ENCODE assay signal across 1 cellular context in the genomic region with DNA sequence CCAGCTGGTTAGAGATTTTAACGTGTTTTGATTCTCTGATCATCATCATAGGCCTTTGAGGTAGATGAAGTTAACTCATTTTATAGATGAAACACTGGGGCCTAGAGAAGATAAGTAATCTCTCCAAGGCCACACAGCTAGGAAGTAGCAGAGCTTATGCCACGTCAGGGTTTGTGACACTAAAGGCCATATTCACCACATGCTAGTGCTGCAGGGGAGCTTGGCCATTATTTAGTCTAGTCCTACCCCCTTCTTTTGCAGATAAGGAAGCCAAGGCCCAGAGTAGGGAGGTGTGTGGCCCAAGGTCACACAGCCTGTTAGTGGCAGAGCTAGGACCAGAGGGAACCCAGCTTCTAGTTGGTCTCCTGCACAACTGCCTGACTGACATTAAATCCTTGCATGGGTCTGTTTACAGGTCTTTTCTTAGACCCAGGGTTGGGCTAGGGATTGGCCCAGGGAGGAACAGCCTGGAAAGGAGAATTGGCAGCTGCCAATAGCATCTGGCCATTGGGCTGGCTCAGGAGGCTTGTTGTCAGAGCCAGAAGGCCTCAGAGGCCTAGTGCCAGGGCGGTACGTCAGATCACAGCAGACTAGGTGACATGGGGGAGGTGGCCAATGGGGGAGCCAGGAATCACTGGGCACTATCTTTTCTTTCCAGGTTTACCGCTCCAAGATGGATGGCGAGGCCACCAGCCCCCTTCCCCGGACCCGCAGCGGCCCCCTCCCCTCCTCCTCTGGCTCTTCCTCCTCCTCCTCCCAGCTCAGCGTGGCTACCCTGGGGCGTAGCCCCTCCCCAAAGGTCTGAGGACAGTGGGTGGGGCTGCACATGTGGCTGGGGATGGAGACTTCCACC.
A peak's percentile ranks its signal among the peaks of the same experiment; 100 is the strongest.
TF ChIP-seq lines count a peak whose summit lies in the region.

No MANE protein-coding gene starts in this region.

TF ChIP-seq in K562, 482 proteins besides CTCF, POLR2A, EP300 and RAD21 (continued from another document):
- TF ChIP-seq PTTG1 (tag; IDR thresholded peaks at IDR 0.05; ENCODE audit: low read depth) (no peak), EP400 (IDR thresholded peaks at IDR 0.05) (peak; percentile 76), HNRNPLL (IDR thresholded peaks at IDR 0.05; ENCODE audit: low read depth, low read length, poor library complexity, severe bottlenecking) (no peak), RBM25 (IDR thresholded peaks at IDR 0.05; ENCODE audit: low read depth, low read length, severe bottlenecking) (peak; percentile 83), HDAC2 (IDR thresholded peaks at IDR 0.05) (0 out of 2 replicates have a peak, but pooled peaks have one; percentile 34), ZNF780A (CRISPR knock-in tag; IDR thresholded peaks at IDR 0.05) (no peak), HDGF (IDR thresholded peaks at IDR 0.05) (no peak), POLR3G (IDR thresholded peaks at IDR 0.05; ENCODE audit: extremely low read depth, insufficient read length, insufficient replicate concordance) (no peak), SMARCA4 (IDR thresholded peaks at IDR 0.05) (0 out of 2 replicates have a peak, but pooled peaks have one; percentile 16), FIP1L1 (IDR thresholded peaks at IDR 0.05; ENCODE audit: low read depth, low read length, poor library complexity, severe bottlenecking) (no peak), ETS2 (tag; IDR thresholded peaks at IDR 0.05; ENCODE audit: borderline replicate concordance, poor library complexity, severe bottlenecking) (no peak), SUPT5H (IDR thresholded peaks at IDR 0.05) (no peak), XRCC5 (IDR thresholded peaks at IDR 0.05; ENCODE audit: low read depth, low read length) (no peak), MCM5 (IDR thresholded peaks at IDR 0.05; ENCODE audit: low read depth) (no peak), L3MBTL2 (IDR thresholded peaks at IDR 0.05) (peak; percentile 40; the same call in 1 of the 2 replicates), CBX1 (IDR thresholded peaks at IDR 0.05; ENCODE audit: low read depth) (no peak), BRD9 (IDR thresholded peaks at IDR 0.05; ENCODE audit: low read depth, partially characterized antibody) (peak; percentile 71), ZNF316 (IDR thresholded peaks at IDR 0.05) (peak; percentile 33; the same call in 1 of the 2 replicates), MYC (IDR thresholded peaks at IDR 0.05; ENCODE audit: low read depth, low read length) (peak; percentile 58; the same call in 1 of the 2 replicates), MYC (CRISPR knock-in tag; IDR thresholded peaks at IDR 0.05; ENCODE audit: borderline replicate concordance, low read depth) (no peak), TAF1 (IDR thresholded peaks at IDR 0.05; ENCODE audit: control insufficient read depth, extremely low read depth, insufficient read depth, low read length, severe bottlenecking) (no peak), CCNT2 (IDR thresholded peaks at IDR 0.05; ENCODE audit: borderline replicate concordance, extremely low read depth, insufficient read length, low read depth, low read length) (no peak), CXXC5 (CRISPR knock-in tag; IDR thresholded peaks at IDR 0.05) (no peak), PTRF (tag; IDR thresholded peaks at IDR 0.05) (no peak), ATF1 (CRISPR knock-in tag; IDR thresholded peaks at IDR 0.05) (no peak), ATF1 (tag; IDR thresholded peaks at IDR 0.05) (peak; percentile 44)
- TF ChIP-seq, protein P1, sequence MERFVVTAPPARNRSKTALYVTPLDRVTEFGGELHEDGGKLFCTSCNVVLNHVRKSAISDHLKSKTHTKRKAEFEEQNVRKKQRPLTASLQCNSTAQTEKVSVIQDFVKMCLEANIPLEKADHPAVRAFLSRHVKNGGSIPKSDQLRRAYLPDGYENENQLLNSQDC (CRISPR knock-in tag; IDR thresholded peaks at IDR 0.05), result no peak
- TF ChIP-seq, protein P2, sequence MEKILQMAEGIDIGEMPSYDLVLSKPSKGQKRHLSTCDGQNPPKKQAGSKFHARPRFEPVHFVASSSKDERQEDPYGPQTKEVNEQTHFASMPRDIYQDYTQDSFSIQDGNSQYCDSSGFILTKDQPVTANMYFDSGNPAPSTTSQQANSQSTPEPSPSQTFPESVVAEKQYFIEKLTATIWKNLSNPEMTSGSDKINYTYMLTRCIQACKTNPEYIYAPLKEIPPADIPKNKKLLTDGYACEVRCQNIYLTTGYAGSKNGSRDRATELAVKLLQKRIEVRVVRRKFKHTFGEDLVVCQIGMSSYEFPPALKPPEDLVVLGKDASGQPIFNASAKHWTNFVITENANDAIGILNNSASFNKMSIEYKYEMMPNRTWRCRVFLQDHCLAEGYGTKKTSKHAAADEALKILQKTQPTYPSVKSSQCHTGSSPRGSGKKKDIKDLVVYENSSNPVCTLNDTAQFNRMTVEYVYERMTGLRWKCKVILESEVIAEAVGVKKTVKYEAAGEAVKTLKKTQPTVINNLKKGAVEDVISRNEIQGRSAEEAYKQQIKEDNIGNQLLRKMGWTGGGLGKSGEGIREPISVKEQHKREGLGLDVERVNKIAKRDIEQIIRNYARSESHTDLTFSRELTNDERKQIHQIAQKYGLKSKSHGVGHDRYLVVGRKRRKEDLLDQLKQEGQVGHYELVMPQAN (IDR thresholded peaks at IDR 0.05; ENCODE audit: borderline replicate concordance), result no peak
- TF ChIP-seq, protein P3, sequence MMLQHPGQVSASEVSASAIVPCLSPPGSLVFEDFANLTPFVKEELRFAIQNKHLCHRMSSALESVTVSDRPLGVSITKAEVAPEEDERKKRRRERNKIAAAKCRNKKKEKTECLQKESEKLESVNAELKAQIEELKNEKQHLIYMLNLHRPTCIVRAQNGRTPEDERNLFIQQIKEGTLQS (IDR thresholded peaks at IDR 0.05), result no peak
- TF ChIP-seq, protein P3 (CRISPR knock-in tag; conservative IDR thresholded peaks at IDR 0.05), result no peak
- TF ChIP-seq, protein P4, sequence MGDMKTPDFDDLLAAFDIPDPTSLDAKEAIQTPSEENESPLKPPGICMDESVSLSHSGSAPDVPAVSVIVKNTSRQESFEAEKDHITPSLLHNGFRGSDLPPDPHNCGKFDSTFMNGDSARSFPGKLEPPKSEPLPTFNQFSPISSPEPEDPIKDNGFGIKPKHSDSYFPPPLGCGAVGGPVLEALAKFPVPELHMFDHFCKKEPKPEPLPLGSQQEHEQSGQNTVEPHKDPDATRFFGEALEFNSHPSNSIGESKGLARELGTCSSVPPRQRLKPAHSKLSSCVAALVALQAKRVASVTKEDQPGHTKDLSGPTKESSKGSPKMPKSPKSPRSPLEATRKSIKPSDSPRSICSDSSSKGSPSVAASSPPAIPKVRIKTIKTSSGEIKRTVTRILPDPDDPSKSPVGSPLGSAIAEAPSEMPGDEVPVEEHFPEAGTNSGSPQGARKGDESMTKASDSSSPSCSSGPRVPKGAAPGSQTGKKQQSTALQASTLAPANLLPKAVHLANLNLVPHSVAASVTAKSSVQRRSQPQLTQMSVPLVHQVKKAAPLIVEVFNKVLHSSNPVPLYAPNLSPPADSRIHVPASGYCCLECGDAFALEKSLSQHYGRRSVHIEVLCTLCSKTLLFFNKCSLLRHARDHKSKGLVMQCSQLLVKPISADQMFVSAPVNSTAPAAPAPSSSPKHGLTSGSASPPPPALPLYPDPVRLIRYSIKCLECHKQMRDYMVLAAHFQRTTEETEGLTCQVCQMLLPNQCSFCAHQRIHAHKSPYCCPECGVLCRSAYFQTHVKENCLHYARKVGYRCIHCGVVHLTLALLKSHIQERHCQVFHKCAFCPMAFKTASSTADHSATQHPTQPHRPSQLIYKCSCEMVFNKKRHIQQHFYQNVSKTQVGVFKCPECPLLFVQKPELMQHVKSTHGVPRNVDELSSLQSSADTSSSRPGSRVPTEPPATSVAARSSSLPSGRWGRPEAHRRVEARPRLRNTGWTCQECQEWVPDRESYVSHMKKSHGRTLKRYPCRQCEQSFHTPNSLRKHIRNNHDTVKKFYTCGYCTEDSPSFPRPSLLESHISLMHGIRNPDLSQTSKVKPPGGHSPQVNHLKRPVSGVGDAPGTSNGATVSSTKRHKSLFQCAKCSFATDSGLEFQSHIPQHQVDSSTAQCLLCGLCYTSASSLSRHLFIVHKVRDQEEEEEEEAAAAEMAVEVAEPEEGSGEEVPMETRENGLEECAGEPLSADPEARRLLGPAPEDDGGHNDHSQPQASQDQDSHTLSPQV (IDR thresholded peaks at IDR 0.05), result peak; percentile 53
- TF ChIP-seq, protein P5, sequence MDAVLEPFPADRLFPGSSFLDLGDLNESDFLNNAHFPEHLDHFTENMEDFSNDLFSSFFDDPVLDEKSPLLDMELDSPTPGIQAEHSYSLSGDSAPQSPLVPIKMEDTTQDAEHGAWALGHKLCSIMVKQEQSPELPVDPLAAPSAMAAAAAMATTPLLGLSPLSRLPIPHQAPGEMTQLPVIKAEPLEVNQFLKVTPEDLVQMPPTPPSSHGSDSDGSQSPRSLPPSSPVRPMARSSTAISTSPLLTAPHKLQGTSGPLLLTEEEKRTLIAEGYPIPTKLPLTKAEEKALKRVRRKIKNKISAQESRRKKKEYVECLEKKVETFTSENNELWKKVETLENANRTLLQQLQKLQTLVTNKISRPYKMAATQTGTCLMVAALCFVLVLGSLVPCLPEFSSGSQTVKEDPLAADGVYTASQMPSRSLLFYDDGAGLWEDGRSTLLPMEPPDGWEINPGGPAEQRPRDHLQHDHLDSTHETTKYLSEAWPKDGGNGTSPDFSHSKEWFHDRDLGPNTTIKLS (IDR thresholded peaks at IDR 0.05; ENCODE audit: borderline replicate concordance, low read depth), result peak; percentile 83; the same call in 1 of the 2 replicates
- TF ChIP-seq, protein P6, sequence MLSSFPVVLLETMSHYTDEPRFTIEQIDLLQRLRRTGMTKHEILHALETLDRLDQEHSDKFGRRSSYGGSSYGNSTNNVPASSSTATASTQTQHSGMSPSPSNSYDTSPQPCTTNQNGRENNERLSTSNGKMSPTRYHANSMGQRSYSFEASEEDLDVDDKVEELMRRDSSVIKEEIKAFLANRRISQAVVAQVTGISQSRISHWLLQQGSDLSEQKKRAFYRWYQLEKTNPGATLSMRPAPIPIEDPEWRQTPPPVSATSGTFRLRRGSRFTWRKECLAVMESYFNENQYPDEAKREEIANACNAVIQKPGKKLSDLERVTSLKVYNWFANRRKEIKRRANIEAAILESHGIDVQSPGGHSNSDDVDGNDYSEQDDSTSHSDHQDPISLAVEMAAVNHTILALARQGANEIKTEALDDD (IDR thresholded peaks at IDR 0.05), result peak; percentile 69
- TF ChIP-seq, protein P7, sequence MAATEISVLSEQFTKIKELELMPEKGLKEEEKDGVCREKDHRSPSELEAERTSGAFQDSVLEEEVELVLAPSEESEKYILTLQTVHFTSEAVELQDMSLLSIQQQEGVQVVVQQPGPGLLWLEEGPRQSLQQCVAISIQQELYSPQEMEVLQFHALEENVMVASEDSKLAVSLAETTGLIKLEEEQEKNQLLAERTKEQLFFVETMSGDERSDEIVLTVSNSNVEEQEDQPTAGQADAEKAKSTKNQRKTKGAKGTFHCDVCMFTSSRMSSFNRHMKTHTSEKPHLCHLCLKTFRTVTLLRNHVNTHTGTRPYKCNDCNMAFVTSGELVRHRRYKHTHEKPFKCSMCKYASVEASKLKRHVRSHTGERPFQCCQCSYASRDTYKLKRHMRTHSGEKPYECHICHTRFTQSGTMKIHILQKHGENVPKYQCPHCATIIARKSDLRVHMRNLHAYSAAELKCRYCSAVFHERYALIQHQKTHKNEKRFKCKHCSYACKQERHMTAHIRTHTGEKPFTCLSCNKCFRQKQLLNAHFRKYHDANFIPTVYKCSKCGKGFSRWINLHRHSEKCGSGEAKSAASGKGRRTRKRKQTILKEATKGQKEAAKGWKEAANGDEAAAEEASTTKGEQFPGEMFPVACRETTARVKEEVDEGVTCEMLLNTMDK (IDR thresholded peaks at IDR 0.05; ENCODE audit: borderline replicate concordance, insufficient read depth, low read depth, low read length, poor library complexity, severe bottlenecking), result no peak
